Comparison of ENCODE assay signal across 1 cellular context in the genomic region with DNA sequence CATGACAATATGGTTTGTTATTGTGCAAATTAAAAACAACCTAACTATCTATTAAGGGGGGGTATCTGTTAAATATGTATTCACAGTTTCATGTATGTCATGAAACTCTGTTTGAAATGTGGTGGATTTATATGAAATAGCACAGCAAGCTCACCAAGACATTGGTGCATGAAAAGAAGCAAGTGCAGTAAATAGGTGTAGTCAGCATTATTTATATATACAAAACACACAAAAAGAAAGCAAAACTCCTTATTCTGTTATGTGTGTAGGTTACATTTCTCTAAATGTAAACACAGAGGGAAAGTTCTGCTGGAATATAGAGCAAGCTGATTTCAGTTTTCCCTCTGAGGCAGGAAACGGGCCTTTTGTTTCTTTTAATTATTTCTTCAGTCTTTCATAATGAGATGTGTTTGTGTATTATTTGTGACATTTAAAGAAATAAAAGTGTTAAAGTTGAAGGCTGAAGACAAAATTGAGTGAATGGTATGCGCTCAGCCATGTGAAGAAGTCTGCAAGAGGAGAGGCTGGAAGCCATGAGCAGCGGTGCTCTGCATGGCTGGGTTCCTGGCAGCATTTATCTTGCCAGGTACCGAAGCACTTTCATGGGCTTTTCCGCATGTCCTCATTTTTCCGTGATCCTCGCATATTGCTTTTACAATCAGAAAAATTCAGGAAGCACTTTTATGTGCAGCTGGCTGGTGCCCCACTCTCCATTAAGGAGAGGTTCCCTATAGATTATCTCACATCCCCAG.
A peak's percentile ranks its signal among the peaks of the same experiment; 100 is the strongest.
TF ChIP-seq lines count a peak whose summit lies in the region.

No MANE protein-coding gene starts in this region.

TF ChIP-seq in K562, 482 proteins besides CTCF, POLR2A, EP300 and RAD21:
- TF ChIP-seq KDM5B (IDR thresholded peaks at IDR 0.05; ENCODE audit: insufficient replicate concordance, low read depth, low read length) (no peak), ZFX (CRISPR knock-in tag; IDR thresholded peaks at IDR 0.05) (no peak), ZNF830 (CRISPR knock-in tag; IDR thresholded peaks at IDR 0.05) (no peak), SRSF3 (IDR thresholded peaks at IDR 0.05; ENCODE audit: insufficient read depth, low read length) (no peak), KLF6 (CRISPR knock-in tag; IDR thresholded peaks at IDR 0.05; ENCODE audit: borderline replicate concordance) (no peak), NFIX (CRISPR knock-in tag; IDR thresholded peaks at IDR 0.05; ENCODE audit: low read depth) (no peak), C11orf30 (IDR thresholded peaks at IDR 0.05; ENCODE audit: low read depth) (0 out of 2 replicates have a peak, but pooled peaks have one; percentile 9), MAFG (tag; conservative IDR thresholded peaks at IDR 0.05) (peak; percentile 27; the same call in 1 of the 2 replicates), MAFF (IDR thresholded peaks at IDR 0.05; ENCODE audit: low read length) (peak; percentile 19; the same call in 1 of the 2 replicates), CHD4 (IDR thresholded peaks at IDR 0.05; ENCODE audit: insufficient read depth, insufficient replicate concordance, low read depth, low read length, poor library complexity, severe bottlenecking) (no peak), ZNF316 (IDR thresholded peaks at IDR 0.05) (peak; percentile 52)
- TF ChIP-seq, protein P1, sequence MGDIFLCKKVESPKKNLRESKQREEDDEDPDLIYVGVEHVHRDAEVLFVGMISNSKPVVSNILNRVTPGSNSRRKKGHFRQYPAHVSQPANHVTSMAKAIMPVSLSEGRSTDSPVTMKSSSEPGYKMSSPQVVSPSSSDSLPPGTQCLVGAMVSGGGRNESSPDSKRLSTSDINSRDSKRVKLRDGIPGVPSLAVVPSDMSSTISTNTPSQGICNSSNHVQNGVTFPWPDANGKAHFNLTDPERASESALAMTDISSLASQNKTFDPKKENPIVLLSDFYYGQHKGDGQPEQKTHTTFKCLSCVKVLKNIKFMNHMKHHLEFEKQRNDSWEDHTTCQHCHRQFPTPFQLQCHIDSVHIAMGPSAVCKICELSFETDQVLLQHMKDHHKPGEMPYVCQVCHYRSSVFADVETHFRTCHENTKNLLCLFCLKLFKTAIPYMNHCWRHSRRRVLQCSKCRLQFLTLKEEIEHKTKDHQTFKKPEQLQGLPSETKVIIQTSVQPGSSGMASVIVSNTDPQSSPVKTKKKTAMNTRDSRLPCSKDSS (IDR thresholded peaks at IDR 0.05; ENCODE audit: low read depth, partially characterized antibody) = no peak
- TF ChIP-seq, protein P2, sequence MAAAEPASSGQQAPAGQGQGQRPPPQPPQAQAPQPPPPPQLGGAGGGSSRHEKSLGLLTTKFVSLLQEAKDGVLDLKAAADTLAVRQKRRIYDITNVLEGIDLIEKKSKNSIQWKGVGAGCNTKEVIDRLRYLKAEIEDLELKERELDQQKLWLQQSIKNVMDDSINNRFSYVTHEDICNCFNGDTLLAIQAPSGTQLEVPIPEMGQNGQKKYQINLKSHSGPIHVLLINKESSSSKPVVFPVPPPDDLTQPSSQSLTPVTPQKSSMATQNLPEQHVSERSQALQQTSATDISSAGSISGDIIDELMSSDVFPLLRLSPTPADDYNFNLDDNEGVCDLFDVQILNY (CRISPR knock-in tag; IDR thresholded peaks at IDR 0.05) = no peak
- TF ChIP-seq, protein P3, sequence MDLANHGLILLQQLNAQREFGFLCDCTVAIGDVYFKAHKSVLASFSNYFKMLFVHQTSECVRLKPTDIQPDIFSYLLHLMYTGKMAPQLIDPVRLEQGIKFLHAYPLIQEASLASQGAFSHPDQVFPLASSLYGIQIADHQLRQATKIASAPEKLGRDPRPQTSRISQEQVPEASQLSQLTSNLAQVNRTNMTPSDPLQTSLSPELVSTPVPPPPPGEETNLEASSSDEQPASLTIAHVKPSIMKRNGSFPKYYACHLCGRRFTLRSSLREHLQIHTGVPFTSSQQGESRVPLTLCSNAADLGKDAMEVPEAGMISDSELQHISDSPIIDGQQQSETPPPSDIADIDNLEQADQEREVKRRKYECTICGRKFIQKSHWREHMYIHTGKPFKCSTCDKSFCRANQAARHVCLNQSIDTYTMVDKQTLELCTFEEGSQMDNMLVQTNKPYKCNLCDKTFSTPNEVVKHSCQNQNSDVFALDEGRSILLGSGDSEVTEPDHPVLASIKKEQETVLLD (IDR thresholded peaks at IDR 0.05) = no peak
- TF ChIP-seq, protein P4, sequence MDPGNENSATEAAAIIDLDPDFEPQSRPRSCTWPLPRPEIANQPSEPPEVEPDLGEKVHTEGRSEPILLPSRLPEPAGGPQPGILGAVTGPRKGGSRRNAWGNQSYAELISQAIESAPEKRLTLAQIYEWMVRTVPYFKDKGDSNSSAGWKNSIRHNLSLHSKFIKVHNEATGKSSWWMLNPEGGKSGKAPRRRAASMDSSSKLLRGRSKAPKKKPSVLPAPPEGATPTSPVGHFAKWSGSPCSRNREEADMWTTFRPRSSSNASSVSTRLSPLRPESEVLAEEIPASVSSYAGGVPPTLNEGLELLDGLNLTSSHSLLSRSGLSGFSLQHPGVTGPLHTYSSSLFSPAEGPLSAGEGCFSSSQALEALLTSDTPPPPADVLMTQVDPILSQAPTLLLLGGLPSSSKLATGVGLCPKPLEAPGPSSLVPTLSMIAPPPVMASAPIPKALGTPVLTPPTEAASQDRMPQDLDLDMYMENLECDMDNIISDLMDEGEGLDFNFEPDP (CRISPR knock-in tag; IDR thresholded peaks at IDR 0.05) = no peak
